21 cellular contexts compared by ENCODE assay signal in genomic region chr4:38982356-38983095, GRCh38. TPM values are rescaled to one million over a fixed set of nuclear protein-coding genes. Genes with fewer than 3 reads are reported as not detected.
A peak's percentile ranks its signal among the peaks of the same experiment; 100 is the strongest.
DNase-seq lines count a peak whose midpoint lies in the region; ATAC-seq and TF ChIP-seq lines count a peak whose summit lies in the region.
"Had no signal": no experiment of that assay in that cellular context is flagged by ENCODE, and none has a peak within 500 bp of the region (broad histone marks: within the 10 kb centered on the region; RNA-seq: fewer than 3 reads in every experiment).

No MANE protein-coding gene starts in this region.

- no peaks in the 10 kb centered on the region for H3K27me3 ChIP-seq in hepatocyte
- H3K27me3 ChIP-seq: foreskin keratinocyte, suprapubic skin, uterus had no signal

- H3K79me2 ChIP-seq in hepatocyte: no peaks in the 10 kb centered on the region

- no peak overlapping the region for H2AFZ ChIP-seq in hepatocyte

- H3K27me3 Mint-ChIP-seq in activated CD8-positive, alpha-beta memory T cell treated with anti-CD3 and anti-CD28 coated beads, Interleukin-2, amount 10 ng/mL, durations not matched to agents 7 days and 5 days: no peaks in the 10 kb centered on the region

- H4K20me1 ChIP-seq in hepatocyte (ENCODE audit: insufficient read depth, poor library complexity, severe bottlenecking): no peaks in the 10 kb centered on the region

- H3K9me3 ChIP-seq in hepatocyte (ENCODE audit: low read depth): no peaks in the 10 kb centered on the region
- H3K9me3 ChIP-seq: lower lobe of right lung, suprapubic skin, uterus had no signal

- 91% methylated on average over 5 of the region's 5 CpGs for WGBS in hepatocyte (ENCODE audit: low lambda C conversion rate, missing lambda C conversion rate)

- peak overlapping the region; percentile 14 for H3K27ac Mint-ChIP-seq in activated CD8-positive, alpha-beta memory T cell treated with anti-CD3 and anti-CD28 coated beads, Interleukin-2, amount 10 ng/mL, durations not matched to agents 7 days and 5 days

- no peak for DNase-seq in activated CD8-positive, alpha-beta memory T cell treated with anti-CD3 and anti-CD28 coated beads, Interleukin-2, amount 10 ng/mL, durations not matched to agents 7 days and 5 days
- DNase-seq in activated CD8-positive, alpha-beta memory T cell treated with anti-CD3 and anti-CD28 coated beads, Interleukin-2, amount 50 U/mL, for 4 hours: no peak
- peak; percentile 38 for DNase-seq in SK-N-DZ (ENCODE audit: low spot score)
- peak; percentile 33 to 86 for DNase-seq in cardiac fibroblast (ENCODE audit: low read depth in 2 of 2)
- peak; percentile 48 for DNase-seq in skeletal muscle cell (ENCODE audit: low read depth)
- no peak for DNase-seq in stimulated activated CD4-positive, alpha-beta T cell treated with anti-CD3 and anti-CD28 coated beads, Interleukin-4, amount 100 ng/mL, for 24 hours
- DNase-seq in hepatocyte (ENCODE audit: low spot score): no peak
- DNase-seq: foreskin keratinocyte, hypothalamus, lower lobe of right lung, NCI-H510A treated with DMSO at 0.1 percent for 48 hours, right cardiac atrium, T-helper 9 cell, uterus had no signal

- no peaks in the 10 kb centered on the region for H3K9me2 ChIP-seq in hepatocyte (replicated peaks; ENCODE audit: insufficient read depth)

- H3K9me3 Mint-ChIP-seq in activated CD8-positive, alpha-beta memory T cell treated with anti-CD3 and anti-CD28 coated beads, Interleukin-2, amount 10 ng/mL, durations not matched to agents 7 days and 5 days (ENCODE audit: low read depth): no peaks in the 10 kb centered on the region
- H3K9me3 Mint-ChIP-seq: CD14-positive monocyte had no signal

- H3K4me3 ChIP-seq in cardiac fibroblast (replicated peaks in 1 of 2; ENCODE audit: low read depth in 2 of 2, low read length in 2 of 2) (no peak overlapping the region), skeletal muscle cell (ENCODE audit: low read depth, low read length) (no peak overlapping the region), hepatocyte (no peak overlapping the region)
- H3K4me3 ChIP-seq: lower lobe of right lung, SK-N-MC, suprapubic skin, uterus had no signal

- H3K4me1 ChIP-seq in hepatocyte (ENCODE audit: insufficient read depth): no peaks in the 10 kb centered on the region
- H3K4me1 ChIP-seq: foreskin keratinocyte, lower lobe of right lung, suprapubic skin, uterus had no signal

- peaks cover 52% of the 10 kb centered on the region for H3K4me1 Mint-ChIP-seq in activated CD8-positive, alpha-beta memory T cell treated with anti-CD3 and anti-CD28 coated beads, Interleukin-2, amount 10 ng/mL, durations not matched to agents 7 days and 5 days

- CTCF ChIA-PET in activated CD8-positive, alpha-beta memory T cell treated with anti-CD3 and anti-CD28 coated beads, Interleukin-2, amount 10 ng/mL, durations not matched to agents 7 days and 5 days (lab: Charles Lee): no interaction called here

- H3K36me3 ChIP-seq in hepatocyte (replicated peaks; ENCODE audit: insufficient read depth, low read depth): no peaks in the 10 kb centered on the region
- H3K36me3 ChIP-seq: lower lobe of right lung, suprapubic skin, uterus had no signal

- H3K4me3 Mint-ChIP-seq in activated CD8-positive, alpha-beta memory T cell treated with anti-CD3 and anti-CD28 coated beads, Interleukin-2, amount 10 ng/mL, durations not matched to agents 7 days and 5 days: no peak overlapping the region
- H3K4me3 Mint-ChIP-seq: CD14-positive monocyte had no signal

- TF ChIP-seq CTCF in cardiac fibroblast (IDR thresholded peaks at IDR 0.05; ENCODE audit: low read depth, low read length): no peak
- TF ChIP-seq CTCF in hepatocyte (IDR thresholded peaks at IDR 0.05; ENCODE audit: poor library complexity): no peak

- H3K4me2 ChIP-seq in hepatocyte: no peak overlapping the region

- no peak overlapping the region for H3K27ac ChIP-seq in hepatocyte
- H3K27ac ChIP-seq: foreskin keratinocyte, lower lobe of right lung, SK-N-MC, suprapubic skin, uterus had no signal

- ATAC-seq in activated CD8-positive, alpha-beta memory T cell treated with anti-CD3 and anti-CD28 coated beads, Interleukin-2, amount 10 ng/mL, durations not matched to agents 7 days and 5 days: no peak
- no peak for ATAC-seq in GM19455 (IDR thresholded peaks at IDR 0.05; ENCODE audit: unreplicated experiment)
- ATAC-seq: activated CD4-positive, CD25-positive, alpha-beta regulatory T cell treated with anti-CD3 and anti-CD28 coated beads, Interleukin-2, amount 50 U/mL, for 24 hours; foreskin keratinocyte; lower lobe of right lung; right cardiac atrium had no signal

- peaks cover 62% of the 10 kb centered on the region for H3K36me3 Mint-ChIP-seq in activated CD8-positive, alpha-beta memory T cell treated with anti-CD3 and anti-CD28 coated beads, Interleukin-2, amount 10 ng/mL, durations not matched to agents 7 days and 5 days

RNA-seq across cellular contexts. Expression of gene TMEM156, which starts 49.7 kb away (rescaled TPM):
- total RNA-seq in activated CD8-positive, alpha-beta memory T cell treated with anti-CD3 and anti-CD28 coated beads, Interleukin-2, amount 10 ng/mL, durations not matched to agents 7 days and 5 days: 10 to 100 TPM; 18.5 to 18.8 TPM
- not detected in 2 replicates for polyA plus RNA-seq in SK-N-DZ (2014; cell fraction: cytosol; rRNA removed)
- not detected in 2 replicates for polyA plus RNA-seq in SK-N-DZ (2014; cell fraction: nucleus; rRNA removed)
- total RNA-seq in hepatocyte: 1.3 TPM in 1 of 2 replicates, not detected in the other
- not detected in 2 replicates for polyA plus RNA-seq in hepatocyte
- total RNA-seq: A673, osteocyte, suprapubic skin had no signal

Comparison
In these comparisons a context has a peak if more than half of its experiments do, and no peak if none do; other contexts are left out.
1. DNase-seq: peak in SK-N-DZ (single experiment), cardiac fibroblast (2 of 2) and skeletal muscle cell (single experiment); none in activated CD8-positive, alpha-beta memory T cell treated with anti-CD3 and anti-CD28 coated beads, Interleukin-2, amount 10 ng/mL, durations not matched to agents 7 days and 5 days (single experiment), activated CD8-positive, alpha-beta memory T cell treated with anti-CD3 and anti-CD28 coated beads, Interleukin-2, amount 50 U/mL, for 4 hours (single experiment), stimulated activated CD4-positive, alpha-beta T cell treated with anti-CD3 and anti-CD28 coated beads, Interleukin-4, amount 100 ng/mL, for 24 hours (single experiment) and hepatocyte (single experiment).